In the genomic region with DNA sequence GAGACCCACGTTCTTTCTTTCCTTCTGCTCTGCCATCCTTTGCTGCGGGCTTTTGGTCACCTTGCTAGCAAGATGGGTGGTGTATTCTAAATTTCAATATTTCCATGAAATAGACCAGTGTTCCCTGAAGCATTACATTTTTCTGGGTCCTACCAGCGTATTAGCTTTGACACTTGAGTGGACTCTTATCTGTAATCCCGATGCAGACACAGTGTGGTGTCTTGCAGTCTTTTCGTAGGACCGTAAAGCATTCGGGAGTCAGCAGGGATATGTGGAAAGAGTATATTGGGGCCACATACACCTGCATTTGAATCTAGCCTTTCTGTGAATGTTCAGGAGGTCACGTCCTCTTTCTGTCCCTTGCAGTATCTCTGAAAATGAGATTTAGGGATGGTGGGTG, we compare ENCODE assay signal across 24 cellular contexts.
"Had no signal": no experiment of that assay in that cellular context is flagged by ENCODE, and none has a peak within 500 bp of the region (broad histone marks: within the 10 kb centered on the region; RNA-seq: fewer than 3 reads in every experiment).

No MANE protein-coding gene starts in this region.

- H3K27ac Mint-ChIP-seq: activated B cell treated with CpG ODN at 0.5 μM for 24 hours; activated CD4-positive, alpha-beta T cell treated with anti-CD3 and anti-CD28 coated beads, Interleukin-2, amount 10 ng/mL, durations not matched to agents 24 days and 14 days; activated CD8-positive, alpha-beta T cell treated with anti-CD3 and anti-CD28 coated beads, Interleukin-2, amount 10 ng/mL, durations not matched to agents 7 days and 5 days; activated naive CD4-positive, alpha-beta T cell treated with anti-CD3 and anti-CD28 coated beads, Interleukin-2, amount 50 U/mL, for 72 hours; T-helper 2 cell treated with Interferon-gamma antibody and Interleukin-4, amounts not matched to agents 5 μg/mL and 100 μg/mL, for 36 hours had no signal

- H3K9me3 Mint-ChIP-seq: activated B cell treated with CpG ODN at 0.5 μM for 24 hours; activated CD4-positive, alpha-beta T cell treated with anti-CD3 and anti-CD28 coated beads, Interleukin-2, amount 10 ng/mL, durations not matched to agents 24 days and 14 days; activated naive CD4-positive, alpha-beta T cell treated with anti-CD3 and anti-CD28 coated beads, Interleukin-2, amount 50 U/mL, for 72 hours; central memory CD8-positive, alpha-beta T cell; immature natural killer cell; T-helper 2 cell treated with Interferon-gamma antibody and Interleukin-4, amounts not matched to agents 5 μg/mL and 100 μg/mL, for 36 hours had no signal

- H3K4me3 ChIP-seq: body of pancreas, lung, ovary, suprapubic skin, upper lobe of right lung had no signal

- H3K4me1 Mint-ChIP-seq: activated CD4-positive, alpha-beta T cell treated with anti-CD3 and anti-CD28 coated beads, Interleukin-2, amount 10 ng/mL, durations not matched to agents 24 days and 14 days; central memory CD8-positive, alpha-beta T cell; immature natural killer cell had no signal

- DNase-seq: activated B cell treated with CpG ODN at 0.5 μM for 24 hours; activated CD4-positive, alpha-beta T cell treated with anti-CD3 and anti-CD28 coated beads, Interleukin-2, amount 10 ng/mL, durations not matched to agents 24 days and 14 days; activated CD8-positive, alpha-beta memory T cell treated with anti-CD3 and anti-CD28 coated beads, Interleukin-2, amount 50 U/mL, for 4 hours; activated CD8-positive, alpha-beta T cell treated with anti-CD3 and anti-CD28 coated beads, Interleukin-2, amount 10 ng/mL, durations not matched to agents 7 days and 5 days; activated gamma-delta T cell; activated T-cell treated with anti-CD3 and anti-CD28 coated beads, Interleukin-2, amount 50 U/mL, for 48 hours; body of pancreas; cortex of kidney; effector memory CD4-positive, alpha-beta T cell; foreskin melanocyte; head of caudate nucleus; immature natural killer cell; left cardiac atrium; midbrain; ovary; stimulated activated CD4-positive, alpha-beta T cell treated with anti-CD3 and anti-CD28 coated beads, Interleukin-4, amount 100 ng/mL, for 4 hours; stimulated activated CD8-positive, alpha-beta memory T cell treated with anti-CD3 and anti-CD28 coated beads, Interleukin-4, amount 100 ng/mL, for 48 hours; stimulated activated naive CD4-positive, alpha-beta T cell treated with Interleukin-2 at 50 U/mL for 16 hours; upper lobe of right lung had no signal

- H3K4me3 Mint-ChIP-seq: activated B cell treated with CpG ODN at 0.5 μM for 24 hours; activated CD4-positive, alpha-beta T cell treated with anti-CD3 and anti-CD28 coated beads, Interleukin-2, amount 10 ng/mL, durations not matched to agents 24 days and 14 days; activated CD8-positive, alpha-beta T cell treated with anti-CD3 and anti-CD28 coated beads, Interleukin-2, amount 10 ng/mL, durations not matched to agents 7 days and 5 days; central memory CD8-positive, alpha-beta T cell; immature natural killer cell; T-helper 2 cell treated with Interferon-gamma antibody and Interleukin-4, amounts not matched to agents 5 μg/mL and 100 μg/mL, for 36 hours had no signal

- ATAC-seq: activated CD8-positive, alpha-beta T cell treated with anti-CD3 and anti-CD28 coated beads, Interleukin-2, amount 10 ng/mL, durations not matched to agents 7 days and 5 days; activated naive CD4-positive, alpha-beta T cell treated with anti-CD3 and anti-CD28 coated beads, Interleukin-2, amount 50 U/mL, for 72 hours; body of pancreas; left cardiac atrium; upper lobe of right lung had no signal

- H3K27me3 ChIP-seq: body of pancreas, ovary, suprapubic skin, upper lobe of right lung had no signal

- H3K36me3 ChIP-seq: ovary, suprapubic skin, upper lobe of right lung had no signal

- H3K36me3 Mint-ChIP-seq: activated naive CD4-positive, alpha-beta T cell treated with anti-CD3 and anti-CD28 coated beads, Interleukin-2, amount 50 U/mL, for 72 hours; immature natural killer cell had no signal

- H3K9me3 ChIP-seq: body of pancreas, ovary, suprapubic skin, upper lobe of right lung had no signal

- H3K27ac ChIP-seq: ovary had no signal
